ENCODE assay signal across 13 cellular contexts in the genomic region with DNA sequence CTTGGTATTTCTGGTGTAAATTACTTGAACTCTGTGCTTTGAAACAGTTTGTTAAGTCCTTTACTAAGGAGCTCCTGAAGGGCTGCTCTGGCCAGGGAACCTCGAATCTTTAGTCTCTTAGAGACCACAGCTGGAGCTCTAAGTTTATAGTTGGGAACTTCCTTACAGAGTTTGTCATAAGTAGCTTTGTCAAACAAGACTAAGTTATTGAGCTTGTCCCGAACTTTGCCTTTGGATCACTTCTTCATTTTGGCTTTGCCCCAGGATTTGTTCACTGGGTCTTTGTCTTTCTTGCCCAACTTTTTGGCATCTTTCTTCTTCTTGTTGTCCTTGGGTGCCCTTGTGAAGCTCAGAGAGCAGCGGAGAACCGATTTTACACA.
A peak's percentile ranks its signal among the peaks of the same experiment; 100 is the strongest.
DNase-seq lines count a peak whose midpoint lies in the region; ATAC-seq and TF ChIP-seq lines count a peak whose summit lies in the region.
"Had no signal": no experiment of that assay in that cellular context is flagged by ENCODE, and none has a peak within 500 bp of the region (broad histone marks: within the 10 kb centered on the region; RNA-seq: fewer than 3 reads in every experiment).

No MANE protein-coding gene starts in this region.

- TF ChIP-seq POLR2A in thyroid gland (IDR thresholded peaks at IDR 0.05) = no peak

- no peaks in the 10 kb centered on the region for H3K9me3 ChIP-seq in MG63
- H3K9me3 ChIP-seq in lung (ENCODE audit: control insufficient read depth in 2 of 2, insufficient read depth in 1 of 2, low read length in 1 of 2) = no peaks in the 10 kb centered on the region
- no peaks in the 10 kb centered on the region for H3K9me3 ChIP-seq in thyroid gland

- H3K4me1 ChIP-seq in lung (ENCODE audit: control insufficient read depth in 2 of 2, insufficient read depth in 2 of 2, low read length in 2 of 2) = peaks cover 0 to 14% of the 10 kb centered on the region in 2 donors
- peaks cover 57 to 64% of the 10 kb centered on the region in 2 donors for H3K4me1 ChIP-seq in thyroid gland

- H3K27ac Mint-ChIP-seq in MCF 10A (ENCODE audit: low read depth, unreplicated experiment) = peak overlapping the region; percentile 93
- H3K27ac Mint-ChIP-seq: activated CD4-positive, alpha-beta T cell treated with anti-CD3 and anti-CD28 coated beads, Interleukin-2, amount 10 ng/mL, durations not matched to agents 24 days and 14 days; activated T-helper 1 cell treated with anti-CD3 and anti-CD28 coated beads, Interleukin-12 subunit alpha, Interleukin-12 subunit beta, Interleukin-2, Interleukin-4 antibody, amounts not matched to agents 30 ng/mL and 10 ng/mL and 1 ng/mL, durations not matched to agents 14 hours and 24 hours and 36 hours; stimulated activated naive CD8-positive, alpha-beta T cell treated with anti-CD3 and anti-CD28 coated beads, Interleukin-15, Interleukin-2, amounts not matched to agents 100 ng/mL and 50 ng/mL, for 24 hours had no signal

- H3K27ac ChIP-seq in lung (ENCODE audit: low read depth in 1 of 2, low read length in 1 of 2) (peak overlapping the region; percentile 52 to 100), thyroid gland (peak overlapping the region; percentile 85 to 97 (median 90))

- BruUV-seq in MCF 10A (replicated peaks; lab: Mats Ljungman, UMichigan) = no TSS peak

- CTCF ChIA-PET in MCF 10A (lab: Yijun Ruan, JAX) = interaction anchor here (0.6 to 3.1 kb wide), 11 partner anchors 19 to 509 kb away, joined by 3 to 21 read pairs (median 4); a partner anchor contains a TSS

- H3K36me3 Mint-ChIP-seq in MCF 10A (ENCODE audit: insufficient read depth, unreplicated experiment) = peaks cover 6% of the 10 kb centered on the region

- H3K4me3 ChIP-seq in MG63 (no peak overlapping the region), lung (no peak overlapping the region), thyroid gland (replicated peaks in 1 of 3) (no peak overlapping the region)

- intact Hi-C loops in MCF 10A (cut with micrococcal nuclease) (loop anchor here (1.0 kb wide), 1 partner anchor 65 kb away; a partner anchor contains a TSS), thyroid gland (cut with DNase I) (no loop called here)

- no peak for ATAC-seq in lung (ENCODE audit: insufficient read depth, low FRiP score)
- ATAC-seq in HG03045 (IDR thresholded peaks at IDR 0.05; ENCODE audit: unreplicated experiment) = no peak

- H3K4me3 Mint-ChIP-seq in MCF 10A (ENCODE audit: unreplicated experiment) = peak overlapping the region; percentile 13
- H3K4me3 Mint-ChIP-seq: activated CD4-positive, alpha-beta T cell treated with anti-CD3 and anti-CD28 coated beads, Interleukin-2, amount 10 ng/mL, durations not matched to agents 24 days and 14 days; activated T-helper 1 cell treated with anti-CD3 and anti-CD28 coated beads, Interleukin-12 subunit alpha, Interleukin-12 subunit beta, Interleukin-2, Interleukin-4 antibody, amounts not matched to agents 30 ng/mL and 10 ng/mL and 1 ng/mL, durations not matched to agents 14 hours and 24 hours and 36 hours; stimulated activated naive CD8-positive, alpha-beta T cell treated with anti-CD3 and anti-CD28 coated beads, Interleukin-15, Interleukin-2, amounts not matched to agents 100 ng/mL and 50 ng/mL, for 24 hours had no signal

- H3K4me1 Mint-ChIP-seq in MCF 10A (ENCODE audit: insufficient read depth, unreplicated experiment) = peaks cover 53% of the 10 kb centered on the region

- DNase-seq in MG63 (peak; percentile 5), MCF 10A (ENCODE audit: unreplicated experiment) (peak; percentile 54), lung (ENCODE audit: low spot score) (no peak), thyroid gland (no peak), NCI-H1417 treated with DMSO at 0.1 percent for 48 hours (lab: John Stamatoyannopoulos, UW) (no peak), NOMO-1 (lab: John Stamatoyannopoulos, UW; ENCODE audit: unreplicated experiment in 2 of 2) (no peak)
- DNase-seq: activated CD4-positive, alpha-beta T cell treated with anti-CD3 and anti-CD28 coated beads, Interleukin-2, amount 10 ng/mL, durations not matched to agents 24 days and 14 days; mesendoderm; stimulated activated CD4-positive, alpha-beta T cell treated with anti-CD3 and anti-CD28 coated beads, Interleukin-4, amount 100 ng/mL, for 24 hours; T-helper 1 cell had no signal

- TF ChIP-seq CTCF in MCF 10A (IDR thresholded peaks at IDR 0.05; ENCODE audit: unreplicated experiment) = no peak
- no peak for TF ChIP-seq CTCF in lung (IDR thresholded peaks at IDR 0.05; ENCODE audit: control extremely low read depth, extremely low read depth)
- no peak for TF ChIP-seq CTCF in thyroid gland (IDR thresholded peaks at IDR 0.05)

- H3K36me3 ChIP-seq in MG63 (no peaks in the 10 kb centered on the region), lung (ENCODE audit: control insufficient read depth in 2 of 2, insufficient read depth in 2 of 2, low read length in 2 of 2) (no peaks in the 10 kb centered on the region), thyroid gland (no peaks in the 10 kb centered on the region)

- no peaks in the 10 kb centered on the region for H3K9me3 Mint-ChIP-seq in MCF 10A (ENCODE audit: unreplicated experiment)
- H3K9me3 Mint-ChIP-seq: activated T-helper 1 cell treated with anti-CD3 and anti-CD28 coated beads, Interleukin-12 subunit alpha, Interleukin-12 subunit beta, Interleukin-2, Interleukin-4 antibody, amounts not matched to agents 30 ng/mL and 10 ng/mL and 1 ng/mL, durations not matched to agents 14 hours and 24 hours and 36 hours; stimulated activated naive CD8-positive, alpha-beta T cell treated with anti-CD3 and anti-CD28 coated beads, Interleukin-15, Interleukin-2, amounts not matched to agents 100 ng/mL and 50 ng/mL, for 24 hours had no signal

- H3K27me3 ChIP-seq in MG63 (no peaks in the 10 kb centered on the region), lung (ENCODE audit: control insufficient read depth, insufficient read depth) (no peaks in the 10 kb centered on the region), thyroid gland (no peaks in the 10 kb centered on the region)

- POLR2A ChIA-PET in MCF 10A (lab: Yijun Ruan, JAX) = interaction anchor here (0.8 to 3.1 kb wide), 21 partner anchors 8 to 164 kb away, joined by 3 to 34 read pairs (median 5); a partner anchor contains a TSS

- H3K27me3 Mint-ChIP-seq in MCF 10A (ENCODE audit: insufficient read depth, unreplicated experiment) = no peaks in the 10 kb centered on the region

- WGBS in lung, 2 donors = 71 to 77% methylated on average over 4 of the region's 4 CpGs
- 65 to 84% methylated on average over 4 of the region's 4 CpGs for WGBS in thyroid gland, 2 donors

Comparison
In these comparisons a context has a peak if more than half of its experiments do, and no peak if none do; other contexts are left out.
1. DNase-seq: peak in MG63 (single experiment) and MCF 10A (single experiment); none in lung (single experiment), thyroid gland (0 of 2), NCI-H1417 treated with DMSO at 0.1 percent for 48 hours (single experiment) and NOMO-1 (0 of 2).